In the genomic region with DNA sequence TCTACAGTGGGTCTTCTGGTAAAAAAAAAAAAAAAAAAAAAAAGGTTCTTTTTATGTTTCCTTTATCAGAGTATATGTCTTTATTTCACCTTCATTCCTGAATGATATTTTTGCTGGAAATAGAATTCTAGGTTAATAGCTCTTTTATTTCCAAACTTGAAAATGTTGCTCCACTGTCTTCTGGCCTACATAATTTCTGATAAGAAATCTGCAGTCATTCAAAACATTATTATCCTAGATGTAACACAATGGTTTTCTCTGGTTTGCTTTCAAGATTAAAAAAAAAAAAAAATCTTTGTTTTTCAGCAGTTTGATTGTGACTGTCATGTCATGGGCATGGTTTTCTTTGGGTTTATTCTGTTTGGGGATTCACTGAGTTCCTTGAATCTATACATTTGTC, we compare ENCODE assay signal across 13 cellular contexts. TPM values are rescaled to one million over a fixed set of nuclear protein-coding genes. Genes with fewer than 3 reads are reported as not detected.
DNase-seq lines count a peak whose midpoint lies in the region; ATAC-seq and TF ChIP-seq lines count a peak whose summit lies in the region.
"Had no signal": no experiment of that assay in that cellular context is flagged by ENCODE, and none has a peak within 500 bp of the region (broad histone marks: within the 10 kb centered on the region; RNA-seq: fewer than 3 reads in every experiment).

No MANE protein-coding gene starts in this region.

- DNase-seq in NCI-H2171 treated with DMSO at 0.1 percent for 48 hours (lab: John Stamatoyannopoulos, UW): peak; percentile 48
- DNase-seq in NCI-H2171 (lab: John Stamatoyannopoulos, UW): no peak
- no peak for DNase-seq in WTC11 (ENCODE audit: low spot score)
- peak; percentile 11 for DNase-seq in renal cortical epithelial cell (ENCODE audit: low read depth)
- no peak for DNase-seq in chondrocyte (ENCODE audit: low spot score)
- DNase-seq in COLO829 (ENCODE audit: low spot score): no peak
- DNase-seq: Caco-2; CD8-positive, alpha-beta T cell; H9; HFFc6 had no signal

- POLR2A ChIA-PET in HEK293 (lab: Yijun Ruan, JAX) (no interaction called here), WTC11 (lab: Charles Lee) (no interaction called here)

- H3K27me3 Mint-ChIP-seq in WTC11 (ENCODE audit: low read depth): no peaks in the 10 kb centered on the region
- no peaks in the 10 kb centered on the region for H3K27me3 Mint-ChIP-seq in chondrocyte (ENCODE audit: low read depth)

- H3K36me3 Mint-ChIP-seq in WTC11 (peaks cover 53% of the 10 kb centered on the region), chondrocyte (ENCODE audit: low read depth) (peaks cover 52% of the 10 kb centered on the region)

- H3K9me3 ChIP-seq in HEK293 (ENCODE audit: control insufficient read depth, insufficient read depth, low read depth, low read length): no peaks in the 10 kb centered on the region

- TF ChIP-seq CTCF in HEK293 (tag by site-specific recombination; IDR thresholded peaks at IDR 0.05) (no peak), WTC11 (IDR thresholded peaks at IDR 0.05) (no peak), chondrocyte (IDR thresholded peaks at IDR 0.05) (no peak)

- no peak overlapping the region for H3K4me3 Mint-ChIP-seq in WTC11
- H3K4me3 Mint-ChIP-seq in chondrocyte (ENCODE audit: unreplicated experiment): no peak overlapping the region
- H3K4me3 Mint-ChIP-seq: CD14-positive monocyte; CD8-positive, alpha-beta T cell; GM23338; H9; HFFc6 had no signal

- H3K9me3 Mint-ChIP-seq in WTC11: peaks cover 28% of the 10 kb centered on the region
- peaks cover 44% of the 10 kb centered on the region for H3K9me3 Mint-ChIP-seq in chondrocyte (ENCODE audit: low read depth)

- no peak overlapping the region for H3K4me3 ChIP-seq in HEK293 (ENCODE audit: low read depth, low read length)
- H3K4me3 ChIP-seq: GM23338 had no signal

- ATAC-seq in WTC11: no peak
- ATAC-seq: CD8-positive, alpha-beta T cell; GM23338 had no signal

- H3K27ac ChIP-seq in HEK293 (ENCODE audit: extremely low read depth, low read depth, low read length): no peak overlapping the region

- no peak overlapping the region for H3K27ac Mint-ChIP-seq in WTC11
- H3K27ac Mint-ChIP-seq in chondrocyte (ENCODE audit: unreplicated experiment): no peak overlapping the region
- H3K27ac Mint-ChIP-seq: CD14-positive monocyte; CD8-positive, alpha-beta T cell; GM23338; H9; HFFc6 had no signal

- CTCF ChIA-PET in HEK293 (lab: Yijun Ruan, JAX) (interaction anchor here (0.6 kb wide), 1 partner anchor 41 kb away, joined by 3 read pairs; no protein-coding TSS in a partner anchor), WTC11 (lab: Charles Lee) (interaction anchor here (0.6 kb wide), 1 partner anchor 63 kb away, joined by 5 read pairs; no protein-coding TSS in a partner anchor)

- H3K36me3 ChIP-seq in HEK293 (ENCODE audit: control insufficient read depth in 2 of 2, insufficient read depth in 1 of 2, low read length in 2 of 2): peaks cover 20 to 33% of the 10 kb centered on the region in 2 experiments

- H3K4me1 Mint-ChIP-seq in WTC11 (peaks cover 6% of the 10 kb centered on the region), chondrocyte (ENCODE audit: low read depth) (no peaks in the 10 kb centered on the region)
- H3K4me1 Mint-ChIP-seq: CD14-positive monocyte had no signal

- no peaks in the 10 kb centered on the region for H3K4me1 ChIP-seq in HEK293 (ENCODE audit: control insufficient read depth, insufficient read depth, low read length)
- H3K4me1 ChIP-seq: Caco-2 had no signal

TF ChIP-seq in HEK293, 187 proteins besides CTCF, POLR2A, EP300 and RAD21:
- TF ChIP-seq ZNF624 (tag by site-specific recombination; IDR thresholded peaks at IDR 0.05) (no peak), ZNF510 (tag by site-specific recombination; IDR thresholded peaks at IDR 0.05; ENCODE audit: insufficient replicate concordance) (peak; percentile 13), SETDB1 (IDR thresholded peaks at IDR 0.05; ENCODE audit: insufficient read length, low read length) (peak; percentile 88)
- TF ChIP-seq, protein P1, sequence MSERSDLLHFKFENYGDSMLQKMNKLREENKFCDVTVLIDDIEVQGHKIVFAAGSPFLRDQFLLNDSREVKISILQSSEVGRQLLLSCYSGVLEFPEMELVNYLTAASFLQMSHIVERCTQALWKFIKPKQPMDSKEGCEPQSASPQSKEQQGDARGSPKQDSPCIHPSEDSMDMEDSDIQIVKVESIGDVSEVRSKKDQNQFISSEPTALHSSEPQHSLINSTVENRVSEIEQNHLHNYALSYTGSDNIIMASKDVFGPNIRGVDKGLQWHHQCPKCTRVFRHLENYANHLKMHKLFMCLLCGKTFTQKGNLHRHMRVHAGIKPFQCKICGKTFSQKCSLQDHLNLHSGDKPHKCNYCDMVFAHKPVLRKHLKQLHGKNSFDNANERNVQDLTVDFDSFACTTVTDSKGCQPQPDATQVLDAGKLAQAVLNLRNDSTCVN (tag by site-specific recombination; optimal IDR thresholded peaks at IDR 0.05): no peak

TF ChIP-seq in WTC11, 78 proteins besides CTCF, POLR2A, EP300 and RAD21:
- TF ChIP-seq, protein P2, sequence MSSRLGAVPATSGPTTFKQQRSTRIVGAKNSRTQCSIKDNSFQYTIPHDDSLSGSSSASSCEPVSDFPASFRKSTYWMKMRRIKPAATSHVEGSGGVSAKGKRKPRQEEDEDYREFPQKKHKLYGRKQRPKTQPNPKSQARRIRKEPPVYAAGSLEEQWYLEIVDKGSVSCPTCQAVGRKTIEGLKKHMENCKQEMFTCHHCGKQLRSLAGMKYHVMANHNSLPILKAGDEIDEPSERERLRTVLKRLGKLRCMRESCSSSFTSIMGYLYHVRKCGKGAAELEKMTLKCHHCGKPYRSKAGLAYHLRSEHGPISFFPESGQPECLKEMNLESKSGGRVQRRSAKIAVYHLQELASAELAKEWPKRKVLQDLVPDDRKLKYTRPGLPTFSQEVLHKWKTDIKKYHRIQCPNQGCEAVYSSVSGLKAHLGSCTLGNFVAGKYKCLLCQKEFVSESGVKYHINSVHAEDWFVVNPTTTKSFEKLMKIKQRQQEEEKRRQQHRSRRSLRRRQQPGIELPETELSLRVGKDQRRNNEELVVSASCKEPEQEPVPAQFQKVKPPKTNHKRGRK (CRISPR knock-in tag; IDR thresholded peaks at IDR 0.05; ENCODE audit: borderline replicate concordance): no peak
- TF ChIP-seq ZNF317 (CRISPR knock-in tag; IDR thresholded peaks at IDR 0.05; ENCODE audit: borderline replicate concordance, low read depth) (peak; percentile 79), NR3C1 (CRISPR knock-in tag; conservative IDR thresholded peaks at IDR 0.05; ENCODE audit: low read depth) (no peak), GTF2I (CRISPR knock-in tag; conservative IDR thresholded peaks at IDR 0.05) (no peak)

RNA-seq across cellular contexts. Expression of a gene that starts 19.5 kb away (rescaled TPM):
- total RNA-seq in WTC11 (2021) (19.4 to 25.1 TPM (median 23.3 TPM) in 3 replicates), renal cortical epithelial cell (9.4 and 14.3 TPM in 2 replicates), chondrocyte (12.2 to 15.9 TPM (median 12.7 TPM) in 3 replicates)

Comparison
In these comparisons a context has a peak if more than half of its experiments do, and no peak if none do; other contexts are left out.
1. DNase-seq: peak in NCI-H2171 treated with DMSO at 0.1 percent for 48 hours (single experiment) and renal cortical epithelial cell (single experiment); none in NCI-H2171 (single experiment), WTC11 (single experiment), chondrocyte (single experiment) and COLO829 (single experiment).